ENCODE assay signal across 1 cellular context in genomic region chr7:83161851-83162401, GRCh38.
TF ChIP-seq lines count a peak whose summit lies in the region.

No MANE protein-coding gene starts in this region.

TF ChIP-seq in GM23338, 12 proteins besides CTCF, POLR2A, EP300 and RAD21:
- TF ChIP-seq ZNF462 (CRISPR knock-in tag; IDR thresholded peaks at IDR 0.05): no peak
- TF ChIP-seq CREB1 (CRISPR knock-in tag; IDR thresholded peaks at IDR 0.05; ENCODE audit: low read depth): no peak
- TF ChIP-seq ZNF331 (CRISPR knock-in tag; IDR thresholded peaks at IDR 0.05; ENCODE audit: low read depth): no peak
- TF ChIP-seq POLR2AphosphoS5 (IDR thresholded peaks at IDR 0.05; ENCODE audit: low read depth): no peak
- no peak for TF ChIP-seq STAT1 (IDR thresholded peaks at IDR 0.05; ENCODE audit: unreplicated experiment)
- TF ChIP-seq NANOG (IDR thresholded peaks at IDR 0.05; ENCODE audit: borderline replicate concordance): no peak
- TF ChIP-seq ETS1 (IDR thresholded peaks at IDR 0.05): no peak
- TF ChIP-seq ZNF114 (CRISPR knock-in tag; IDR thresholded peaks at IDR 0.05): no peak
- no peak for TF ChIP-seq JUNB (IDR thresholded peaks at IDR 0.05; ENCODE audit: unreplicated experiment)
- TF ChIP-seq REST (IDR thresholded peaks at IDR 0.05; ENCODE audit: unreplicated experiment): no peak
- no peak for TF ChIP-seq EZH2 (IDR thresholded peaks at IDR 0.05; ENCODE audit: low read depth, unreplicated experiment)
- TF ChIP-seq EZH2phosphoT487 (IDR thresholded peaks at IDR 0.05; ENCODE audit: unreplicated experiment): no peak
